ENCODE assay signal across 8 cellular contexts in genomic region chrX:48631376-48632090, GRCh38. TPM values are rescaled to one million over a fixed set of nuclear protein-coding genes. Genes with fewer than 3 reads are reported as not detected.
DNase-seq lines count a peak whose midpoint lies in the region; ATAC-seq and TF ChIP-seq lines count a peak whose summit lies in the region.

No MANE protein-coding gene starts in this region.

- H3K4ac ChIP-seq in trophoblast cell (ENCODE audit: low read depth, low read length) = no peak overlapping the region

- no peaks in the 10 kb centered on the region for H3K27me3 ChIP-seq in CD8-positive, alpha-beta memory T cell (ENCODE audit: insufficient read depth, low read length, poor library complexity, severe bottlenecking)
- H3K27me3 ChIP-seq in trophoblast cell (ENCODE audit: insufficient read depth, low read length) (no peaks in the 10 kb centered on the region), transverse colon (no peaks in the 10 kb centered on the region)

- H3K27ac Mint-ChIP-seq in CD8-positive, alpha-beta memory T cell = peak overlapping the region in 5 of 8 donors; percentile 18 to 68 (median 46)
- H3K27ac Mint-ChIP-seq in activated naive CD4-positive, alpha-beta T cell treated with anti-CD3 and anti-CD28 coated beads, Interleukin-2, amount 50 U/mL, for 24 hours = no peak overlapping the region

- H3K4me3 Mint-ChIP-seq in CD8-positive, alpha-beta memory T cell = peak overlapping the region in 6 of 7 donors; percentile 40 to 56 (median 48)
- peak overlapping the region; percentile 30 for H3K4me3 Mint-ChIP-seq in activated naive CD4-positive, alpha-beta T cell treated with anti-CD3 and anti-CD28 coated beads, Interleukin-2, amount 50 U/mL, for 24 hours

- H3K36me3 Mint-ChIP-seq in CD8-positive, alpha-beta memory T cell = no peaks in the 10 kb centered on the region
- no peaks in the 10 kb centered on the region for H3K36me3 Mint-ChIP-seq in activated naive CD4-positive, alpha-beta T cell treated with anti-CD3 and anti-CD28 coated beads, Interleukin-2, amount 50 U/mL, for 24 hours

- POLR2A ChIA-PET in CD8-positive, alpha-beta memory T cell (lab: Charles Lee) = interaction anchor here (0.6 to 0.7 kb wide), 3 partner anchors 170 to 385 kb away, joined by 3 to 7 read pairs (median 3); partner anchors contain the start of gene HDAC6

- H3K79me1 ChIP-seq in trophoblast cell (ENCODE audit: low read length) = no peaks in the 10 kb centered on the region

- no peak overlapping the region for H3K27ac ChIP-seq in CD8-positive, alpha-beta memory T cell (ENCODE audit: low read depth, low read length)
- no peak overlapping the region for H3K27ac ChIP-seq in trophoblast cell (ENCODE audit: low read depth, low read length)
- peak overlapping the region in 1 of 4 donors; percentile 10 for H3K27ac ChIP-seq in transverse colon

- no peak overlapping the region for H3K4me2 ChIP-seq in trophoblast cell (ENCODE audit: low read length)

- H3K14ac ChIP-seq in trophoblast cell (ENCODE audit: low read length) = no peak overlapping the region

- H4K8ac ChIP-seq in trophoblast cell (ENCODE audit: low read depth, low read length) = no peak overlapping the region

- WGBS in trophoblast cell (ENCODE audit: extremely low coverage, insufficient coverage, insufficient read length) = no CpG with 5 or more reads among the region's 18 CpGs
- 0 to 41% methylated on average over 2 to 17 of the region's 18 CpGs for WGBS in transverse colon (ENCODE audit: low coverage in 1 of 2), 2 donors

- no peak for TF ChIP-seq POLR2A in transverse colon (IDR thresholded peaks at IDR 0.05)

- H3K23ac ChIP-seq in trophoblast cell (ENCODE audit: low read length) = no peak overlapping the region

- no peak overlapping the region for H2AK5ac ChIP-seq in trophoblast cell (ENCODE audit: low read length)

- no peak overlapping the region for H4K12ac ChIP-seq in trophoblast cell (ENCODE audit: low read depth, low read length)

- H3K4me1 Mint-ChIP-seq in CD8-positive, alpha-beta memory T cell = peaks cover 6 to 12% (median 7%) of the 10 kb centered on the region in 3 donors
- H3K4me1 Mint-ChIP-seq in activated naive CD4-positive, alpha-beta T cell treated with anti-CD3 and anti-CD28 coated beads, Interleukin-2, amount 50 U/mL, for 24 hours = peaks cover 9% of the 10 kb centered on the region

- no peak overlapping the region for H2BK120ac ChIP-seq in trophoblast cell (ENCODE audit: insufficient read depth, low read length, poor library complexity)

- no peak overlapping the region for H3K18ac ChIP-seq in trophoblast cell (ENCODE audit: low read length)

- CTCF ChIA-PET in CD8-positive, alpha-beta memory T cell (lab: Charles Lee) = interaction anchor here (0.9 to 2.0 kb wide), 6 partner anchors 17 to 309 kb away, joined by 3 to 6 read pairs (median 4); no protein-coding TSS in a partner anchor

- no peak overlapping the region for H2AFZ ChIP-seq in trophoblast cell (ENCODE audit: insufficient read depth, low read length, poor library complexity)

- H4K91ac ChIP-seq in trophoblast cell (ENCODE audit: low read depth, low read length) = no peak overlapping the region

- H2BK5ac ChIP-seq in trophoblast cell (ENCODE audit: low read depth, low read length, poor library complexity) = no peak overlapping the region

- no peaks in the 10 kb centered on the region for H3K27me3 Mint-ChIP-seq in CD8-positive, alpha-beta memory T cell
- no peaks in the 10 kb centered on the region for H3K27me3 Mint-ChIP-seq in activated naive CD4-positive, alpha-beta T cell treated with anti-CD3 and anti-CD28 coated beads, Interleukin-2, amount 50 U/mL, for 24 hours

- no peaks in the 10 kb centered on the region for H3K36me3 ChIP-seq in CD8-positive, alpha-beta memory T cell (ENCODE audit: insufficient read depth, low read length)
- H3K36me3 ChIP-seq in trophoblast cell (ENCODE audit: control insufficient read depth in 1 of 2, insufficient read depth in 2 of 2, low read length in 2 of 2) (no peaks in the 10 kb centered on the region), transverse colon (no peaks in the 10 kb centered on the region)

- H3K9me3 ChIP-seq in CD8-positive, alpha-beta memory T cell (ENCODE audit: low read length) = no peaks in the 10 kb centered on the region
- H3K9me3 ChIP-seq in trophoblast cell (ENCODE audit: insufficient read depth, low read depth, low read length) (no peaks in the 10 kb centered on the region), transverse colon (no peaks in the 10 kb centered on the region)

- in situ Hi-C loops in transverse colon (cut with MboI; ENCODE audit: low pct_ligation_motif_present in 1 of 4, low pct_unique_long_range_greater_than_20kb in 1 of 4, low sequenced_read_pairs in 3 of 4) = loop anchor here in 1 of 4 donors (25.0 kb wide), 1 partner anchor 281 kb away; the partner anchor contains the start of genes PIM2 and SLC35A2

- peak; percentile 86 for ATAC-seq in GM21390 (IDR thresholded peaks at IDR 0.05; ENCODE audit: unreplicated experiment)

- peak; percentile 27 to 88 (median 63) for DNase-seq in CD8-positive, alpha-beta memory T cell
- DNase-seq in M059J (ENCODE audit: low read depth) (peak; percentile 95), SK-N-DZ (ENCODE audit: low spot score) (peak; percentile 88), glomerular endothelial cell (ENCODE audit: extremely low read depth, low read depth, low spot score) (peak; percentile 77), trophoblast cell (peak; percentile 81 to 91), transverse colon (peak; percentile 85)

- peak overlapping the region; percentile 24 for H3K4me3 ChIP-seq in CD8-positive, alpha-beta memory T cell (ENCODE audit: low read length)
- H3K4me3 ChIP-seq in trophoblast cell (ENCODE audit: low read depth, low read length) = no peak overlapping the region
- no peak overlapping the region for H3K4me3 ChIP-seq in transverse colon

- H3K9me3 Mint-ChIP-seq in CD8-positive, alpha-beta memory T cell = no peaks in the 10 kb centered on the region
- H3K9me3 Mint-ChIP-seq in activated naive CD4-positive, alpha-beta T cell treated with anti-CD3 and anti-CD28 coated beads, Interleukin-2, amount 50 U/mL, for 24 hours = no peaks in the 10 kb centered on the region

- H3K4me1 ChIP-seq in CD8-positive, alpha-beta memory T cell (ENCODE audit: insufficient read depth, low read length) = peaks cover 10% of the 10 kb centered on the region
- H3K4me1 ChIP-seq in trophoblast cell (ENCODE audit: control insufficient read depth in 1 of 2, insufficient read depth in 2 of 2, low read length in 2 of 2) = peaks cover 3 to 6% of the 10 kb centered on the region in 2 experiments
- H3K4me1 ChIP-seq in transverse colon = peaks cover 0 to 6% (median 2%) of the 10 kb centered on the region in 4 donors

- H3K9ac ChIP-seq in trophoblast cell (ENCODE audit: low read length) = no peak overlapping the region

- no peak overlapping the region for H2BK12ac ChIP-seq in trophoblast cell (ENCODE audit: low read length)

- peak; percentile 6 to 58 (median 32) for TF ChIP-seq CTCF in transverse colon (IDR thresholded peaks at IDR 0.05)

- no peaks in the 10 kb centered on the region for H3K79me2 ChIP-seq in trophoblast cell (ENCODE audit: control insufficient read depth, insufficient read depth, low read length, poor library complexity)

- TF ChIP-seq EP300 in transverse colon (IDR thresholded peaks at IDR 0.05; ENCODE audit: low read depth) = no peak

- intact Hi-C loops in transverse colon (cut with DNase I; ENCODE audit: low total_unique reads) = no loop called here

RNA-seq across cellular contexts. Expression of gene WDR13, which starts 34.2 kb away (rescaled TPM):
- total RNA-seq in CD8-positive, alpha-beta memory T cell = 10 to 100 TPM; 47.5 to 48.0 TPM
- polyA plus RNA-seq in CD8-positive, alpha-beta memory T cell = 48.3 TPM
- total RNA-seq in M059J (2014; rRNA removed; shearing (Covaris generic)) = 54.3 and 88.6 TPM in 2 replicates
- 94.6 and 96.0 TPM in 2 replicates for polyA plus RNA-seq in SK-N-DZ (2014; cell fraction: cytosol; rRNA removed)
- 134 and 137 TPM in 2 replicates for polyA plus RNA-seq in SK-N-DZ (2014; cell fraction: nucleus; rRNA removed)
- total RNA-seq in glomerular endothelial cell = 82.0 and 104 TPM in 2 replicates
- polyA plus RNA-seq in trophoblast cell (2013) = 22.0 and 22.6 TPM in 2 replicates
- 100 to 1,000 TPM in 3 of 4 donors, 10 to 100 TPM in 1; 96.5 to 238 (median 184) TPM for total RNA-seq in transverse colon

RNA-seq across cellular contexts. Expression of gene WAS, which starts 52.1 kb away (rescaled TPM):
- 10 to 100 TPM; 81.9 to 84.0 TPM for total RNA-seq in CD8-positive, alpha-beta memory T cell
- polyA plus RNA-seq in CD8-positive, alpha-beta memory T cell = 33.5 TPM
- not detected in 2 replicates for total RNA-seq in M059J (2014; rRNA removed; shearing (Covaris generic))
- polyA plus RNA-seq in SK-N-DZ (2014; cell fraction: cytosol; rRNA removed) = 0.08 and 1.6 TPM in 2 replicates
- 0.25 and 1.0 TPM in 2 replicates for polyA plus RNA-seq in SK-N-DZ (2014; cell fraction: nucleus; rRNA removed)
- total RNA-seq in glomerular endothelial cell (0.39 and 0.53 TPM in 2 replicates), transverse colon (10 to 100 TPM in 1 of 4 donors, 1 to 10 TPM in 3; 3.2 to 13.1 (median 6.3) TPM)
- polyA plus RNA-seq in trophoblast cell (2013) = 0.17 and 0.18 TPM in 2 replicates

RNA-seq across cellular contexts. Expression of gene RBM3, which starts 57.2 kb away (rescaled TPM):
- total RNA-seq in CD8-positive, alpha-beta memory T cell = 100 to 1,000 TPM; 245 to 255 TPM
- 272 TPM for polyA plus RNA-seq in CD8-positive, alpha-beta memory T cell
- 52.6 and 64.2 TPM in 2 replicates for total RNA-seq in M059J (2014; rRNA removed; shearing (Covaris generic))
- 166 and 218 TPM in 2 replicates for polyA plus RNA-seq in SK-N-DZ (2014; cell fraction: cytosol; rRNA removed)
- 119 and 159 TPM in 2 replicates for polyA plus RNA-seq in SK-N-DZ (2014; cell fraction: nucleus; rRNA removed)
- total RNA-seq in glomerular endothelial cell = 261 and 308 TPM in 2 replicates
- polyA plus RNA-seq in trophoblast cell (2013) = 159 and 161 TPM in 2 replicates
- 100 to 1,000 TPM in 3 of 4 donors, 10 to 100 TPM in 1; 65.7 to 157 (median 127) TPM for total RNA-seq in transverse colon

Comparison
In these comparisons a context has a peak if more than half of its experiments do, and no peak if none do; other contexts are left out.
1. RNA of gene WAS, which starts 52.1 kb away (total RNA-seq): 81.9 to 84.0 TPM in CD8-positive, alpha-beta memory T cell; 3.2 to 13.1 TPM in transverse colon, 0.39 to 0.53 TPM in glomerular endothelial cell and not detected in M059J; every median in the first group is over 4 times any median in the second.
2. Peak in every context shown above with its lines, with median percentiles within 50 percentile points of each other: DNase-seq.